In the genomic region with DNA sequence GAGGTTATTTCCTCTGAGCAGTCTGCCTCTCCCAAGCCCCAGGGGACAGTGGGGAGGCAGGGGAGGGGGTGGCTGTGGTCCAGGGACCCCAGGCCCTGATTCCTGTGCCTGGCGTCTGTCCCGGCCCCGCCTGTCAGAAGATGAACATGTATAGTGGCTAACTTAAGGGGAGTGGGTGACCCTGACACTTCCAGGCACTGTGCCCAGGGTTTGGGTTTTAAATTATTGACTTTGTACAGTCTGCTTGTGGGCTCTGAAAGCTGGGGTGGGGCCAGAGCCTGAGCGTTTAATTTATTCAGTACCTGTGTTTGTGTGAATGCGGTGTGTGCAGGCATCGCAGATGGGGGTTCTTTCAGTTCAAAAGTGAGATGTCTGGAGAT, we compare ENCODE assay signal across 8 cellular contexts. TPM values are rescaled to one million over a fixed set of nuclear protein-coding genes. Genes with fewer than 3 reads are reported as not detected.
A peak's percentile ranks its signal among the peaks of the same experiment; 100 is the strongest.
DNase-seq lines count a peak whose midpoint lies in the region; ATAC-seq and TF ChIP-seq lines count a peak whose summit lies in the region.

No MANE protein-coding gene starts in this region.

- H3K27me3 ChIP-seq in liver (ENCODE audit: control insufficient read depth in 4 of 4, insufficient read depth in 4 of 4, low read length in 3 of 4) (no peaks in the 10 kb centered on the region), testis (no peaks in the 10 kb centered on the region)

- H3K4me3 ChIP-seq in liver (ENCODE audit: low read depth in 1 of 3, low read length in 3 of 3) (peak overlapping the region; percentile 56 to 95 (median 71)), testis (no peak overlapping the region)

- H3K4me3 Mint-ChIP-seq in activated CD4-positive, alpha-beta T cell treated with anti-CD3 and anti-CD28 coated beads, Interleukin-2, amount 10 ng/mL, durations not matched to agents 7 days and 5 days, result peak overlapping the region; percentile 65
- peak overlapping the region; percentile 92 for H3K4me3 Mint-ChIP-seq in activated naive CD8-positive, alpha-beta T cell treated with anti-CD3 and anti-CD28 coated beads, Interleukin-2, amount 50 U/mL, for 24 hours

- peaks cover 29% of the 10 kb centered on the region for H3K4me1 Mint-ChIP-seq in activated CD4-positive, alpha-beta T cell treated with anti-CD3 and anti-CD28 coated beads, Interleukin-2, amount 10 ng/mL, durations not matched to agents 7 days and 5 days
- peaks cover 43% of the 10 kb centered on the region for H3K4me1 Mint-ChIP-seq in activated naive CD8-positive, alpha-beta T cell treated with anti-CD3 and anti-CD28 coated beads, Interleukin-2, amount 50 U/mL, for 24 hours

- H3K27ac ChIP-seq in liver (ENCODE audit: low read depth in 1 of 2, low read length in 2 of 2) (peak overlapping the region; percentile 95 to 99), testis (peak overlapping the region; percentile 86 to 95)

- H3K27ac Mint-ChIP-seq in activated CD4-positive, alpha-beta T cell treated with anti-CD3 and anti-CD28 coated beads, Interleukin-2, amount 10 ng/mL, durations not matched to agents 7 days and 5 days, result peak overlapping the region; percentile 70
- peak overlapping the region; percentile 89 for H3K27ac Mint-ChIP-seq in activated naive CD8-positive, alpha-beta T cell treated with anti-CD3 and anti-CD28 coated beads, Interleukin-2, amount 50 U/mL, for 24 hours

- H3K36me3 Mint-ChIP-seq in activated CD4-positive, alpha-beta T cell treated with anti-CD3 and anti-CD28 coated beads, Interleukin-2, amount 10 ng/mL, durations not matched to agents 7 days and 5 days (ENCODE audit: low read depth), result peaks cover 22% of the 10 kb centered on the region
- H3K36me3 Mint-ChIP-seq in activated naive CD8-positive, alpha-beta T cell treated with anti-CD3 and anti-CD28 coated beads, Interleukin-2, amount 50 U/mL, for 24 hours (ENCODE audit: low read depth), result peaks cover 31% of the 10 kb centered on the region

- CTCF ChIA-PET in activated CD4-positive, alpha-beta T cell treated with anti-CD3 and anti-CD28 coated beads, Interleukin-2, amount 10 ng/mL, durations not matched to agents 7 days and 5 days (lab: Charles Lee), result no interaction called here

- H3K36me3 ChIP-seq in liver (ENCODE audit: control insufficient read depth in 4 of 4, insufficient read depth in 3 of 4, low read depth in 1 of 4, low read length in 3 of 4) (peaks cover 0 to 13% (median 3%) of the 10 kb centered on the region in 4 donors), testis (ENCODE audit: low read depth, missing control alignments) (no peaks in the 10 kb centered on the region)

- no peak for TF ChIP-seq CTCF in liver (IDR thresholded peaks at IDR 0.05; ENCODE audit: low read depth, low read length, missing input control)
- no peak for TF ChIP-seq CTCF in testis (IDR thresholded peaks at IDR 0.05)

- H3K4me1 ChIP-seq in liver (ENCODE audit: control insufficient read depth in 4 of 4, insufficient read depth in 4 of 4, low read length in 3 of 4) (peaks cover 30 to 76% (median 58%) of the 10 kb centered on the region in 4 donors), testis (peaks cover 54% of the 10 kb centered on the region)

- no peaks in the 10 kb centered on the region for H3K9me3 ChIP-seq in liver (ENCODE audit: control insufficient read depth in 4 of 4, low read length in 3 of 4)
- no peaks in the 10 kb centered on the region for H3K9me3 ChIP-seq in testis

- no peaks in the 10 kb centered on the region for H3K9me3 Mint-ChIP-seq in activated CD4-positive, alpha-beta T cell treated with anti-CD3 and anti-CD28 coated beads, Interleukin-2, amount 10 ng/mL, durations not matched to agents 7 days and 5 days
- H3K9me3 Mint-ChIP-seq in activated naive CD8-positive, alpha-beta T cell treated with anti-CD3 and anti-CD28 coated beads, Interleukin-2, amount 50 U/mL, for 24 hours, result no peaks in the 10 kb centered on the region

- no peak for DNase-seq in activated CD4-positive, alpha-beta T cell treated with anti-CD3 and anti-CD28 coated beads, Interleukin-2, amount 10 ng/mL, durations not matched to agents 7 days and 5 days
- DNase-seq in activated CD4-positive, alpha-beta T cell treated with anti-CD3 and anti-CD28 coated beads for 1 hour, result no peak
- no peak for DNase-seq in activated naive CD8-positive, alpha-beta T cell treated with anti-CD3 and anti-CD28 coated beads, Interleukin-2, amount 50 U/mL, for 24 hours
- DNase-seq in testis, result no peak
- no peak for DNase-seq in dermis blood vessel endothelial cell
- no peak for DNase-seq in dedifferentiated amniotic fluid mesenchymal stem cell (ENCODE audit: extremely low spot score)

- no peak for TF ChIP-seq POLR2A in testis (IDR thresholded peaks at IDR 0.05)

- H3K27me3 Mint-ChIP-seq in activated CD4-positive, alpha-beta T cell treated with anti-CD3 and anti-CD28 coated beads, Interleukin-2, amount 10 ng/mL, durations not matched to agents 7 days and 5 days, result no peaks in the 10 kb centered on the region
- H3K27me3 Mint-ChIP-seq in activated naive CD8-positive, alpha-beta T cell treated with anti-CD3 and anti-CD28 coated beads, Interleukin-2, amount 50 U/mL, for 24 hours, result no peaks in the 10 kb centered on the region

- ATAC-seq in activated naive CD8-positive, alpha-beta T cell treated with anti-CD3 and anti-CD28 coated beads, Interleukin-2, amount 50 U/mL, for 24 hours, result no peak
- no peak for ATAC-seq in HG02870 (IDR thresholded peaks at IDR 0.05; ENCODE audit: unreplicated experiment)

- POLR2A ChIA-PET in activated CD4-positive, alpha-beta T cell treated with anti-CD3 and anti-CD28 coated beads, Interleukin-2, amount 10 ng/mL, durations not matched to agents 7 days and 5 days (lab: Charles Lee), result no interaction called here

- peak overlapping the region; percentile 35 to 71 for H3K9ac ChIP-seq in liver (ENCODE audit: low read depth in 1 of 2, low read length in 2 of 2)

- intact Hi-C loops in testis (cut with DNase I; ENCODE audit: low total_unique reads), result no loop called here

- WGBS in liver, result 37% methylated on average over 6 of the region's 6 CpGs
- 60 to 64% methylated on average over 6 of the region's 6 CpGs for WGBS in testis, 2 donors

- TF ChIP-seq RAD21 in liver (IDR thresholded peaks at IDR 0.05), result no peak

TF ChIP-seq in liver, 16 proteins besides CTCF, POLR2A, EP300 and RAD21:
- TF ChIP-seq YY1 (IDR thresholded peaks at IDR 0.05) (no peak), JUND (IDR thresholded peaks at IDR 0.05) (no peak)
- TF ChIP-seq, protein P1, sequence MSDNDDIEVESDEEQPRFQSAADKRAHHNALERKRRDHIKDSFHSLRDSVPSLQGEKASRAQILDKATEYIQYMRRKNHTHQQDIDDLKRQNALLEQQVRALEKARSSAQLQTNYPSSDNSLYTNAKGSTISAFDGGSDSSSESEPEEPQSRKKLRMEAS (IDR thresholded peaks at IDR 0.05), result no peak

RNA-seq across cellular contexts. Expression of a gene that starts 3.1 kb away (rescaled TPM):
- 10 to 100 TPM; 39.7 to 44.7 TPM for total RNA-seq in activated CD4-positive, alpha-beta T cell treated with anti-CD3 and anti-CD28 coated beads, Interleukin-2, amount 10 ng/mL, durations not matched to agents 7 days and 5 days
- total RNA-seq in liver (10 to 100 TPM; 14.5 to 33.8 TPM), testis (10 to 100 TPM; 68.2 to 89.9 TPM), dermis blood vessel endothelial cell (463 and 464 TPM in 2 replicates)
- polyA plus RNA-seq in liver (10 to 100 TPM; 22.3 to 44.0 TPM), testis (ENCODE audit: insufficient read depth, low read depth, low replicate concordance) (50.8 TPM)

RNA-seq across cellular contexts. Expression of a gene that starts 45.2 kb away (rescaled TPM):
- total RNA-seq in activated CD4-positive, alpha-beta T cell treated with anti-CD3 and anti-CD28 coated beads, Interleukin-2, amount 10 ng/mL, durations not matched to agents 7 days and 5 days, result 10 to 100 TPM; 42.4 to 47.9 TPM
- total RNA-seq in liver, result 10 to 100 TPM; 17.2 to 98.1 TPM
- 10 to 100 TPM; 34.2 to 80.0 TPM for polyA plus RNA-seq in liver
- 10 to 100 TPM; 57.9 to 64.2 TPM for total RNA-seq in testis
- polyA plus RNA-seq in testis (ENCODE audit: insufficient read depth, low read depth, low replicate concordance), result 58.3 TPM
- total RNA-seq in dermis blood vessel endothelial cell, result 77.4 and 123 TPM in 2 replicates

RNA-seq across cellular contexts. Expression of a gene that starts 45.4 kb away (rescaled TPM):
- total RNA-seq in activated CD4-positive, alpha-beta T cell treated with anti-CD3 and anti-CD28 coated beads, Interleukin-2, amount 10 ng/mL, durations not matched to agents 7 days and 5 days, result 10 to 100 TPM; 21.4 to 28.5 TPM
- 10 to 100 TPM; 10.4 to 20.2 TPM for total RNA-seq in liver
- polyA plus RNA-seq in liver, result 10 to 100 TPM; 12.5 to 15.6 TPM
- 10 to 100 TPM; 11.9 to 18.3 TPM for total RNA-seq in testis
- polyA plus RNA-seq in testis (ENCODE audit: insufficient read depth, low read depth, low replicate concordance), result 10.6 TPM
- 14.6 and 24.7 TPM in 2 replicates for total RNA-seq in dermis blood vessel endothelial cell

RNA-seq across cellular contexts. Expression of a gene that starts 48.9 kb away (rescaled TPM):
- not detected for total RNA-seq in activated CD4-positive, alpha-beta T cell treated with anti-CD3 and anti-CD28 coated beads, Interleukin-2, amount 10 ng/mL, durations not matched to agents 7 days and 5 days
- total RNA-seq in liver (under 1 TPM in 1 of 2 donors, not detected in 1; under 0.01 TPM), testis (under 1 TPM; 0.25 to 0.55 TPM), dermis blood vessel endothelial cell (0.05 and 0.17 TPM in 2 replicates)
- polyA plus RNA-seq in liver (not detected), testis (ENCODE audit: insufficient read depth, low read depth, low replicate concordance) (0.30 TPM)

Comparison
In these comparisons a context has a peak if more than half of its experiments do, and no peak if none do; other contexts are left out.
1. H3K4me3 ChIP-seq: peak in liver (3 of 3); none in testis (0 of 2).